1 cellular context compared by ENCODE assay signal in the genomic region with DNA sequence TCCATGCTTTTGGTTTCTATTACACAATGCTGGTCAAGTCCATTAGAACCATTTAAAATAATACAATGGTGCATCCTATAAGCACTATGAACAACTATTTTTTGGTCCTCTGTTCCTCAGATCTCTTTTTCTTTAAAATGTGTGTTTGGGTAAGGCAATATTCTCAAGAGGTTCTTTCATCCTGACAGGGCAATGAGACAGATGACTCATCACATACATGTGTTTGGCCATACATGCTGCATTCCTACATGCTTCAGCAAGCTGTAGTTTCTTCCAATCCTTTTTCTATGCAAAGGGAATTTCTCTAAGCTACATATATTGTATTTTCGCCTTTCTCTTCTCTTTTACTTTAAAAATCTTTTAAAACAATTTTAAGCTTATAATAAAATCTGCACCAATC.
TF ChIP-seq lines count a peak whose summit lies in the region.

No MANE protein-coding gene starts in this region.

TF ChIP-seq in GM12878, 131 proteins besides CTCF, POLR2A, EP300 and RAD21:
- TF ChIP-seq SMAD1 (IDR thresholded peaks at IDR 0.05; ENCODE audit: low read depth, partially characterized antibody) (no peak), MTA3 (IDR thresholded peaks at IDR 0.05; ENCODE audit: borderline replicate concordance, low read length) (no peak), KDM1A (IDR thresholded peaks at IDR 0.05; ENCODE audit: borderline replicate concordance) (no peak), TBL1XR1 (IDR thresholded peaks at IDR 0.05; ENCODE audit: low read depth, low read length) (no peak), RELA (IDR thresholded peaks at IDR 0.05; ENCODE audit: borderline replicate concordance, partially characterized antibody) (no peak), YY1 (IDR thresholded peaks at IDR 0.05; ENCODE audit: low read depth, low read length) (no peak)
- TF ChIP-seq, protein P1, sequence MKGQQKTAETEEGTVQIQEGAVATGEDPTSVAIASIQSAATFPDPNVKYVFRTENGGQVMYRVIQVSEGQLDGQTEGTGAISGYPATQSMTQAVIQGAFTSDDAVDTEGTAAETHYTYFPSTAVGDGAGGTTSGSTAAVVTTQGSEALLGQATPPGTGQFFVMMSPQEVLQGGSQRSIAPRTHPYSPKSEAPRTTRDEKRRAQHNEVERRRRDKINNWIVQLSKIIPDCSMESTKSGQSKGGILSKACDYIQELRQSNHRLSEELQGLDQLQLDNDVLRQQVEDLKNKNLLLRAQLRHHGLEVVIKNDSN (IDR thresholded peaks at IDR 0.05; ENCODE audit: borderline replicate concordance, extremely low read length, insufficient read depth, low read depth, low read length), result no peak
- TF ChIP-seq, protein P2, sequence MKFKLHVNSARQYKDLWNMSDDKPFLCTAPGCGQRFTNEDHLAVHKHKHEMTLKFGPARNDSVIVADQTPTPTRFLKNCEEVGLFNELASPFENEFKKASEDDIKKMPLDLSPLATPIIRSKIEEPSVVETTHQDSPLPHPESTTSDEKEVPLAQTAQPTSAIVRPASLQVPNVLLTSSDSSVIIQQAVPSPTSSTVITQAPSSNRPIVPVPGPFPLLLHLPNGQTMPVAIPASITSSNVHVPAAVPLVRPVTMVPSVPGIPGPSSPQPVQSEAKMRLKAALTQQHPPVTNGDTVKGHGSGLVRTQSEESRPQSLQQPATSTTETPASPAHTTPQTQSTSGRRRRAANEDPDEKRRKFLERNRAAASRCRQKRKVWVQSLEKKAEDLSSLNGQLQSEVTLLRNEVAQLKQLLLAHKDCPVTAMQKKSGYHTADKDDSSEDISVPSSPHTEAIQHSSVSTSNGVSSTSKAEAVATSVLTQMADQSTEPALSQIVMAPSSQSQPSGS (IDR thresholded peaks at IDR 0.05; ENCODE audit: low read length), result no peak
- TF ChIP-seq, protein P3, sequence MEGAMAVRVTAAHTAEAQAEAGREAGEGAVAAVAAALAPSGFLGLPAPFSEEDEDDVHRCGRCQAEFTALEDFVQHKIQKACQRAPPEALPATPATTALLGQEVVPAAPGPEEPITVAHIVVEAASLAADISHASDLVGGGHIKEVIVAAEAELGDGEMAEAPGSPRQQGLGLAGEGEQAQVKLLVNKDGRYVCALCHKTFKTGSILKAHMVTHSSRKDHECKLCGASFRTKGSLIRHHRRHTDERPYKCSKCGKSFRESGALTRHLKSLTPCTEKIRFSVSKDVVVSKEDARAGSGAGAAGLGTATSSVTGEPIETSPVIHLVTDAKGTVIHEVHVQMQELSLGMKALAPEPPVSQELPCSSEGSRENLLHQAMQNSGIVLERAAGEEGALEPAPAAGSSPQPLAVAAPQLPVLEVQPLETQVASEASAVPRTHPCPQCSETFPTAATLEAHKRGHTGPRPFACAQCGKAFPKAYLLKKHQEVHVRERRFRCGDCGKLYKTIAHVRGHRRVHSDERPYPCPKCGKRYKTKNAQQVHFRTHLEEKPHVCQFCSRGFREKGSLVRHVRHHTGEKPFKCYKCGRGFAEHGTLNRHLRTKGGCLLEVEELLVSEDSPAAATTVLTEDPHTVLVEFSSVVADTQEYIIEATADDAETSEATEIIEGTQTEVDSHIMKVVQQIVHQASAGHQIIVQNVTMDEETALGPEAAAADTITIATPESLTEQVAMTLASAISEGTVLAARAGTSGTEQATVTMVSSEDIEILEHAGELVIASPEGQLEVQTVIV (IDR thresholded peaks at IDR 0.05; ENCODE audit: borderline replicate concordance, partially characterized antibody), result no peak
